1 cellular context compared by ENCODE assay signal in the genomic region with DNA sequence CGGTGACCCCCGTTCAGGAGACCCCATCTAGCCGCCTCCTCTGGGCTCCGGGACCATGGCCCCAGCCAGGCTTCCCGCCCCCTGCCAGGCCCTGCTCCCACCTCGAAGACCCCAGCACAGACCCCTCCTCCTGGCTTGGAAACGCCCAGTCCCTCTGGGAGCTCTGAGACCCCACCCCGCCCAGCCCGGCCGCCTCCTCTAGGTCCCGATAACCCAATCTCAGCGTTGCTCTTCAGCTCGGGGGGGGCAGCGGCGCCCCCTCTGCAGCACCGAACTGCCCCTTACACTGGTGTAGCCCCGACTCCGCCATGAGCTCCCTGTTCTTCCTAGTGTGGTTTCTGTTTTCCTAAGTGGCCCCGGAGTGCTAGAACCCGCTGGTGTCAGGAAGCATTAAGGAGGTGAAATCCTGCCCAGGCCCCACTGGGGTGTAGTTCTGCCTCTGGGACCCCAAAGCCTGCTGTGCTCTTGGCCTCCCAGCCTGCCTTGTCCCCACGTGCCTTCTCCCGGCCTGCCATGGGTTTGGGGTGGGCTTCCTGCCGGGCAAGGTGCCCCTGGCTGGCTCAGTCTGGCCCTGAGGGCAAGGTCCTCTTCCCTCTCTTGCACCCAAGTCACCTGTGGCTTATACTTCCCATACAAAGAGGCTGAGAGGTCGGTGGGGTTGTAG.
TF ChIP-seq lines count a peak whose summit lies in the region.

No MANE protein-coding gene starts in this region.

TF ChIP-seq in SK-N-SH, 30 proteins besides CTCF, POLR2A, EP300 and RAD21 (continued from another document):
- TF ChIP-seq, protein P1, sequence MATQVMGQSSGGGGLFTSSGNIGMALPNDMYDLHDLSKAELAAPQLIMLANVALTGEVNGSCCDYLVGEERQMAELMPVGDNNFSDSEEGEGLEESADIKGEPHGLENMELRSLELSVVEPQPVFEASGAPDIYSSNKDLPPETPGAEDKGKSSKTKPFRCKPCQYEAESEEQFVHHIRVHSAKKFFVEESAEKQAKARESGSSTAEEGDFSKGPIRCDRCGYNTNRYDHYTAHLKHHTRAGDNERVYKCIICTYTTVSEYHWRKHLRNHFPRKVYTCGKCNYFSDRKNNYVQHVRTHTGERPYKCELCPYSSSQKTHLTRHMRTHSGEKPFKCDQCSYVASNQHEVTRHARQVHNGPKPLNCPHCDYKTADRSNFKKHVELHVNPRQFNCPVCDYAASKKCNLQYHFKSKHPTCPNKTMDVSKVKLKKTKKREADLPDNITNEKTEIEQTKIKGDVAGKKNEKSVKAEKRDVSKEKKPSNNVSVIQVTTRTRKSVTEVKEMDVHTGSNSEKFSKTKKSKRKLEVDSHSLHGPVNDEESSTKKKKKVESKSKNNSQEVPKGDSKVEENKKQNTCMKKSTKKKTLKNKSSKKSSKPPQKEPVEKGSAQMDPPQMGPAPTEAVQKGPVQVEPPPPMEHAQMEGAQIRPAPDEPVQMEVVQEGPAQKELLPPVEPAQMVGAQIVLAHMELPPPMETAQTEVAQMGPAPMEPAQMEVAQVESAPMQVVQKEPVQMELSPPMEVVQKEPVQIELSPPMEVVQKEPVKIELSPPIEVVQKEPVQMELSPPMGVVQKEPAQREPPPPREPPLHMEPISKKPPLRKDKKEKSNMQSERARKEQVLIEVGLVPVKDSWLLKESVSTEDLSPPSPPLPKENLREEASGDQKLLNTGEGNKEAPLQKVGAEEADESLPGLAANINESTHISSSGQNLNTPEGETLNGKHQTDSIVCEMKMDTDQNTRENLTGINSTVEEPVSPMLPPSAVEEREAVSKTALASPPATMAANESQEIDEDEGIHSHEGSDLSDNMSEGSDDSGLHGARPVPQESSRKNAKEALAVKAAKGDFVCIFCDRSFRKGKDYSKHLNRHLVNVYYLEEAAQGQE (IDR thresholded peaks at IDR 0.05; ENCODE audit: low read depth, low read length), result no peak
- TF ChIP-seq SIN3A (IDR thresholded peaks at IDR 0.05; ENCODE audit: borderline replicate concordance, low read depth, low read length), result no peak
- no peak for TF ChIP-seq FOXJ3 (CRISPR knock-in tag; IDR thresholded peaks at IDR 0.05)
- no peak for TF ChIP-seq EZH2phosphoT487 (IDR thresholded peaks at IDR 0.05; ENCODE audit: borderline replicate concordance, low read depth)
- TF ChIP-seq, protein P2, sequence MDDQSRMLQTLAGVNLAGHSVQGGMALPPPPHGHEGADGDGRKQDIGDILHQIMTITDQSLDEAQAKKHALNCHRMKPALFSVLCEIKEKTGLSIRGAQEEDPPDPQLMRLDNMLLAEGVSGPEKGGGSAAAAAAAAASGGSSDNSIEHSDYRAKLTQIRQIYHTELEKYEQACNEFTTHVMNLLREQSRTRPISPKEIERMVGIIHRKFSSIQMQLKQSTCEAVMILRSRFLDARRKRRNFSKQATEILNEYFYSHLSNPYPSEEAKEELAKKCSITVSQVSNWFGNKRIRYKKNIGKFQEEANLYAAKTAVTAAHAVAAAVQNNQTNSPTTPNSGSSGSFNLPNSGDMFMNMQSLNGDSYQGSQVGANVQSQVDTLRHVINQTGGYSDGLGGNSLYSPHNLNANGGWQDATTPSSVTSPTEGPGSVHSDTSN (IDR thresholded peaks at IDR 0.05), result no peak
- TF ChIP-seq, protein P3, sequence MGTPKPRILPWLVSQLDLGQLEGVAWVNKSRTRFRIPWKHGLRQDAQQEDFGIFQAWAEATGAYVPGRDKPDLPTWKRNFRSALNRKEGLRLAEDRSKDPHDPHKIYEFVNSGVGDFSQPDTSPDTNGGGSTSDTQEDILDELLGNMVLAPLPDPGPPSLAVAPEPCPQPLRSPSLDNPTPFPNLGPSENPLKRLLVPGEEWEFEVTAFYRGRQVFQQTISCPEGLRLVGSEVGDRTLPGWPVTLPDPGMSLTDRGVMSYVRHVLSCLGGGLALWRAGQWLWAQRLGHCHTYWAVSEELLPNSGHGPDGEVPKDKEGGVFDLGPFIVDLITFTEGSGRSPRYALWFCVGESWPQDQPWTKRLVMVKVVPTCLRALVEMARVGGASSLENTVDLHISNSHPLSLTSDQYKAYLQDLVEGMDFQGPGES (IDR thresholded peaks at IDR 0.05; ENCODE audit: low read depth, low read length), result no peak
- no peak for TF ChIP-seq TEAD4 (IDR thresholded peaks at IDR 0.05; ENCODE audit: borderline replicate concordance, insufficient read depth)
- TF ChIP-seq GABPA (IDR thresholded peaks at IDR 0.05; ENCODE audit: low read depth), result no peak
- no peak for TF ChIP-seq POLR2AphosphoS5 (IDR thresholded peaks at IDR 0.05; ENCODE audit: low read depth, low read length)
- TF ChIP-seq, protein P4, sequence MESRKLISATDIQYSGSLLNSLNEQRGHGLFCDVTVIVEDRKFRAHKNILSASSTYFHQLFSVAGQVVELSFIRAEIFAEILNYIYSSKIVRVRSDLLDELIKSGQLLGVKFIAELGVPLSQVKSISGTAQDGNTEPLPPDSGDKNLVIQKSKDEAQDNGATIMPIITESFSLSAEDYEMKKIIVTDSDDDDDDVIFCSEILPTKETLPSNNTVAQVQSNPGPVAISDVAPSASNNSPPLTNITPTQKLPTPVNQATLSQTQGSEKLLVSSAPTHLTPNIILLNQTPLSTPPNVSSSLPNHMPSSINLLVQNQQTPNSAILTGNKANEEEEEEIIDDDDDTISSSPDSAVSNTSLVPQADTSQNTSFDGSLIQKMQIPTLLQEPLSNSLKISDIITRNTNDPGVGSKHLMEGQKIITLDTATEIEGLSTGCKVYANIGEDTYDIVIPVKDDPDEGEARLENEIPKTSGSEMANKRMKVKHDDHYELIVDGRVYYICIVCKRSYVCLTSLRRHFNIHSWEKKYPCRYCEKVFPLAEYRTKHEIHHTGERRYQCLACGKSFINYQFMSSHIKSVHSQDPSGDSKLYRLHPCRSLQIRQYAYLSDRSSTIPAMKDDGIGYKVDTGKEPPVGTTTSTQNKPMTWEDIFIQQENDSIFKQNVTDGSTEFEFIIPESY (IDR thresholded peaks at IDR 0.05; ENCODE audit: borderline replicate concordance, low read depth), result no peak
